22 cellular contexts compared by ENCODE assay signal in the genomic region with DNA sequence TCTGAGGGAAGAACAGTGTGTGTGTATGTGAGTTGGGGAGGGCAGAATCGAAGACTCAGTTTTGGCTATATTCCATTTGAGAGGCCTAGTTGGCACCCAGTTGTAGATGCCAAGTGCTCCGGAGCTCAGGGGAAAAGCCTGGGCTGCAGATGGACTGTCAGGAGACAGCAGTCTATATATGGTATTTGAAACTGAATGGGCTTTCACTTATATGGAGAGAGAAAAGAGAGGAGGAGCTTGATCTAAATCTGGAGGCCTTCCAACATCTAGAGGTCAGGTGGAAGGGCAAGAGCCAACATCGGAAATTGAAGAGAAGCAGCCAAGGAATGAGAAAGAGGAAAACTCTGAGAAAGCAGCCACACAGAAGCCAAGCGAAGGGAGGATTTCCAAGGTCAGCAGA.
DNase-seq lines count a peak whose midpoint lies in the region; ATAC-seq and TF ChIP-seq lines count a peak whose summit lies in the region.
"Had no signal": no experiment of that assay in that cellular context is flagged by ENCODE, and none has a peak within 500 bp of the region (broad histone marks: within the 10 kb centered on the region; RNA-seq: fewer than 3 reads in every experiment).

No MANE protein-coding gene starts in this region.

- peak; percentile 5 for DNase-seq in NCI-H2171 treated with DMSO at 0.1 percent for 48 hours (lab: John Stamatoyannopoulos, UW)
- DNase-seq in NCI-H2171 (lab: John Stamatoyannopoulos, UW): no peak
- DNase-seq in AG10803 (ENCODE audit: low read depth): peak; percentile 11
- DNase-seq in dermis blood vessel endothelial cell: peak; percentile 46
- DNase-seq in pulmonary artery endothelial cell (ENCODE audit: low read depth, low spot score): peak; percentile 39
- DNase-seq in PC-3: no peak
- DNase-seq in H9: no peak
- no peak for DNase-seq in stimulated activated effector memory CD8-positive, alpha-beta T cell treated with anti-CD3 and anti-CD28 coated beads, Interleukin-12 subunit alpha, Interleukin-12 subunit beta, amount 100 ng/mL, for 72 hours (ENCODE audit: low spot score in 2 of 2)
- DNase-seq: 8988T; ACHN; DMS153; H7; Karpas-422; NCI-H1092; NCI-H1417 treated with DMSO at 0.1 percent for 48 hours; NCI-H1694 treated with DMSO at 0.1 percent for 48 hours; NCI-H524 treated with DMSO at 0.1 percent for 48 hours; NCI-H774; NK-92 treated with Interleukin-12 subunit alpha and Interleukin-12 subunit beta, amount 100 ng/mL, for 24 hours; PC-9; SHP77 had no signal

- H3K36me3 ChIP-seq in PC-3 (ENCODE audit: low read depth, low read length): no peaks in the 10 kb centered on the region

- TF ChIP-seq CTCF in AG10803 (conservative IDR thresholded peaks at IDR 0.05; ENCODE audit: low read length) (no peak), PC-3 (conservative IDR thresholded peaks at IDR 0.05; ENCODE audit: low read depth, low read length) (no peak), H9 (conservative IDR thresholded peaks at IDR 0.05) (no peak)

- no peaks in the 10 kb centered on the region for H3F3A ChIP-seq in PC-3 (ENCODE audit: low read length, unreplicated experiment)

- no peaks in the 10 kb centered on the region for H3K9me2 ChIP-seq in PC-3 (replicated peaks; ENCODE audit: low read length)

- H3K9me3 ChIP-seq in PC-3 (ENCODE audit: low read length): no peaks in the 10 kb centered on the region
- no peaks in the 10 kb centered on the region for H3K9me3 ChIP-seq in H9 (ENCODE audit: control insufficient read depth, low read depth, low read length)

- H3K4me2 ChIP-seq in PC-3 (ENCODE audit: low read length): no peak overlapping the region
- no peak overlapping the region for H3K4me2 ChIP-seq in H9 (ENCODE audit: insufficient read depth, insufficient read length, low read length)
- H3K4me2 ChIP-seq: PC-9 had no signal

- no peaks in the 10 kb centered on the region for H3K9me3 Mint-ChIP-seq in H9
- no peaks in the 10 kb centered on the region for H3K9me3 Mint-ChIP-seq in stimulated activated effector memory CD8-positive, alpha-beta T cell treated with anti-CD3 and anti-CD28 coated beads, Interleukin-12 subunit alpha, Interleukin-12 subunit beta, amount 100 ng/mL, for 72 hours

- no peak overlapping the region for H3K14ac ChIP-seq in H9 (ENCODE audit: insufficient read depth, low read length)

- no peak overlapping the region for H3K4me3 ChIP-seq in AG10803 (ENCODE audit: low read length)
- H3K4me3 ChIP-seq in PC-3 (ENCODE audit: low read length): no peak overlapping the region
- H3K4me3 ChIP-seq: GM23248, PC-9 had no signal

- H3K79me1 ChIP-seq in H9 (ENCODE audit: insufficient read depth, low read depth, low read length, poor library complexity, severe bottlenecking): no peaks in the 10 kb centered on the region

- no peak overlapping the region for H4K8ac ChIP-seq in H9 (replicated peaks; ENCODE audit: insufficient read length, low read depth, low read length)

- no peaks in the 10 kb centered on the region for H3K4me1 ChIP-seq in PC-3 (ENCODE audit: insufficient read depth, low read length)
- no peaks in the 10 kb centered on the region for H3K4me1 ChIP-seq in H9 (ENCODE audit: insufficient read depth, low read length)

- intact Hi-C loops in PC-3 (cut with micrococcal nuclease): no loop called here

- no peak overlapping the region for H3K27ac ChIP-seq in PC-3 (ENCODE audit: low read length)
- no peak overlapping the region for H3K27ac ChIP-seq in H9 (ENCODE audit: insufficient read length, low read depth, low read length)
- H3K27ac ChIP-seq: GM23248, PC-9 had no signal

- H2BK20ac ChIP-seq in H9 (ENCODE audit: low read depth, low read length, poor library complexity, severe bottlenecking): no peak overlapping the region

- H3K23ac ChIP-seq in H9 (ENCODE audit: insufficient read length, low read depth, low read length): no peak overlapping the region

- H3K27ac Mint-ChIP-seq in H9: no peak overlapping the region
- no peak overlapping the region for H3K27ac Mint-ChIP-seq in stimulated activated effector memory CD8-positive, alpha-beta T cell treated with anti-CD3 and anti-CD28 coated beads, Interleukin-12 subunit alpha, Interleukin-12 subunit beta, amount 100 ng/mL, for 72 hours

- H3K27me3 Mint-ChIP-seq in H9 (ENCODE audit: low read depth): no peaks in the 10 kb centered on the region

- H4K20me1 ChIP-seq in PC-3 (ENCODE audit: low read length) (no peaks in the 10 kb centered on the region), H9 (ENCODE audit: control insufficient read depth, insufficient read depth, insufficient read length) (no peaks in the 10 kb centered on the region)

- H3K36me3 Mint-ChIP-seq in H9 (ENCODE audit: insufficient read depth in 1 of 3, low read depth in 3 of 3): no peaks in the 10 kb centered on the region
- H3K36me3 Mint-ChIP-seq in stimulated activated effector memory CD8-positive, alpha-beta T cell treated with anti-CD3 and anti-CD28 coated beads, Interleukin-12 subunit alpha, Interleukin-12 subunit beta, amount 100 ng/mL, for 72 hours: no peaks in the 10 kb centered on the region

- no peak overlapping the region for H3T11ph ChIP-seq in H9 (ENCODE audit: low read length)

- no peaks in the 10 kb centered on the region for H3K79me2 ChIP-seq in PC-3 (ENCODE audit: low read length)
- H3K79me2 ChIP-seq in H9 (ENCODE audit: insufficient read depth, low read length): no peaks in the 10 kb centered on the region

- no peak overlapping the region for H3K4me3 Mint-ChIP-seq in H9
- no peak overlapping the region for H3K4me3 Mint-ChIP-seq in stimulated activated effector memory CD8-positive, alpha-beta T cell treated with anti-CD3 and anti-CD28 coated beads, Interleukin-12 subunit alpha, Interleukin-12 subunit beta, amount 100 ng/mL, for 72 hours

- H3K9ac ChIP-seq in PC-3 (ENCODE audit: low read length): no peak overlapping the region
- H3K9ac ChIP-seq in H9 (ENCODE audit: extremely low read depth, insufficient read length, low read length): no peak overlapping the region
- H3K9ac ChIP-seq: GM23248 had no signal

- H2BK12ac ChIP-seq in H9 (ENCODE audit: insufficient read length, low read depth, low read length): no peak overlapping the region

- no CpG with 5 or more reads among the region's 4 CpGs for WGBS in H9 (ENCODE audit: extremely low coverage, insufficient read length, low lambda C conversion rate)

- H4K91ac ChIP-seq in H9 (ENCODE audit: insufficient read length, low read depth, low read length): no peak overlapping the region

- H2AFZ ChIP-seq in PC-3 (ENCODE audit: low read length) (no peak overlapping the region), H9 (ENCODE audit: low read length) (no peak overlapping the region)
- H2AFZ ChIP-seq: GM23248, PC-9 had no signal

- H2BK5ac ChIP-seq in H9 (ENCODE audit: insufficient read length, low read length): no peak overlapping the region

- no peak overlapping the region for H3K56ac ChIP-seq in H9 (ENCODE audit: insufficient read length, low read depth, low read length)

- no peak overlapping the region for H2BK15ac ChIP-seq in H9 (ENCODE audit: low read depth, low read length)

- H3K27me3 ChIP-seq in PC-3 (ENCODE audit: low read length) (no peaks in the 10 kb centered on the region), H9 (ENCODE audit: insufficient read depth, low read length) (no peaks in the 10 kb centered on the region)

- BruUV-seq in PC-3 (replicated peaks; lab: Mats Ljungman, UMichigan): no TSS peak

- no peak overlapping the region for H4K5ac ChIP-seq in H9 (ENCODE audit: insufficient read length, low read depth, low read length)

- no peak overlapping the region for H2BK120ac ChIP-seq in H9 (ENCODE audit: low read depth, low read length, poor library complexity, severe bottlenecking)

- no peak for ATAC-seq in PC-3
- no peak for ATAC-seq in stimulated activated effector memory CD8-positive, alpha-beta T cell treated with anti-CD3 and anti-CD28 coated beads, Interleukin-12 subunit alpha, Interleukin-12 subunit beta, amount 100 ng/mL, for 72 hours

- H2AK5ac ChIP-seq in H9 (ENCODE audit: insufficient read length, low read length): no peak overlapping the region

- POLR2A ChIA-PET in PC-3 (lab: Charles Lee; ENCODE audit: unreplicated experiment): no interaction called here

- CTCF ChIA-PET in PC-3 (lab: Charles Lee): no interaction called here

- H3K4ac ChIP-seq in H9 (ENCODE audit: low read depth, low read length): no peak overlapping the region

- no peaks in the 10 kb centered on the region for H3K23me2 ChIP-seq in H9 (ENCODE audit: insufficient read length, low read depth, low read length, poor library complexity, severe bottlenecking)

- no peaks in the 10 kb centered on the region for H3K4me1 Mint-ChIP-seq in H9
- no peaks in the 10 kb centered on the region for H3K4me1 Mint-ChIP-seq in stimulated activated effector memory CD8-positive, alpha-beta T cell treated with anti-CD3 and anti-CD28 coated beads, Interleukin-12 subunit alpha, Interleukin-12 subunit beta, amount 100 ng/mL, for 72 hours

- no peak overlapping the region for H3K18ac ChIP-seq in H9 (ENCODE audit: insufficient read length, low read depth, low read length)

Comparison
In these comparisons a context has a peak if more than half of its experiments do, and no peak if none do; other contexts are left out.
1. DNase-seq: peak in NCI-H2171 treated with DMSO at 0.1 percent for 48 hours (single experiment), AG10803 (single experiment), dermis blood vessel endothelial cell (single experiment) and pulmonary artery endothelial cell (single experiment); none in NCI-H2171 (single experiment), PC-3 (single experiment), H9 (single experiment) and stimulated activated effector memory CD8-positive, alpha-beta T cell treated with anti-CD3 and anti-CD28 coated beads, Interleukin-12 subunit alpha, Interleukin-12 subunit beta, amount 100 ng/mL, for 72 hours (0 of 2).